Comparison of ENCODE assay signal across 7 cellular contexts in genomic region chr15:84598993-84599392, GRCh38.
A peak's percentile ranks its signal among the peaks of the same experiment; 100 is the strongest.
DNase-seq lines count a peak whose midpoint lies in the region; ATAC-seq and TF ChIP-seq lines count a peak whose summit lies in the region.

No MANE protein-coding gene starts in this region.

- ATAC-seq in HG02870 (IDR thresholded peaks at IDR 0.05; ENCODE audit: unreplicated experiment) (no peak), HG02973 (IDR thresholded peaks at IDR 0.05; ENCODE audit: unreplicated experiment) (no peak)

- no peak overlapping the region for H3K4me3 ChIP-seq in HFF-Myc (replicated peaks; ENCODE audit: low read depth, low read length)

- TF ChIP-seq CTCF in HFF-Myc (IDR thresholded peaks at IDR 0.05; ENCODE audit: low read depth, low read length, missing control alignments) = peak; percentile 78

- DNase-seq in D341Med (ENCODE audit: low spot score) (peak; percentile 71), HFF-Myc (ENCODE audit: extremely low read depth, low read depth) (peak; percentile 32), RKO (ENCODE audit: low spot score) (peak; percentile 79), cerebellar cortex (ENCODE audit: low spot score) (peak; percentile 58), midbrain (lab: John Stamatoyannopoulos, UW) (peak; percentile 50)
